16 cellular contexts compared by ENCODE assay signal in the genomic region with DNA sequence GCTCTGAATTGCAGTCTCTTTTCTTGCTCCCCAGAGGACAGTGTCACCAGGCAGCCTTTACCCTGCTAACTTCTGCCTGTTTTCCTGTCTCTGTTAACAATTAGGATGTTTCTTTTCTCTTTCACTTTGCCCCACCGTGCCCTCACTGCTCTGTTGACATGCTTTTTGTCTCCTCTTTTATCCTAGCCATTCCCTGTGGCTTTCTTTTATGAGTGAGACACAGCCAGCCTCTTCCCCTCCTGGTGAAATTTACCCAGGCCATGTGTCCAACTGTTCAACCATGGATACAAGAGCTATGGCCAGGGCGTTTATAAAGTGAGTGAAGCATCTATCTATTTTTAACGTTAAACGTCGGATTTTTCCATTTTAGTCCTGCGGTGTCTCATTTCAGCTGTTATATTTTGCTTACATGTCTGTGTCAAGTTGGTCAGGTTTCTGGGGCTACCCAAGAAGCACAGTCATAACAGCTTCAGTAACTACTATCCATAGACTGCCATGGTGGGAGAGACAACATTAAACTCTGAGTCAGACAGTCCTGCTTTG.
DNase-seq lines count a peak whose midpoint lies in the region; ATAC-seq and TF ChIP-seq lines count a peak whose summit lies in the region.
"Had no signal": no experiment of that assay in that cellular context is flagged by ENCODE, and none has a peak within 500 bp of the region (broad histone marks: within the 10 kb centered on the region; RNA-seq: fewer than 3 reads in every experiment).

No MANE protein-coding gene starts in this region.

- H3K4me3 ChIP-seq in choroid plexus epithelial cell (ENCODE audit: low read depth, low read length) (no peak overlapping the region), adrenal gland (no peak overlapping the region), esophagus squamous epithelium (no peak overlapping the region)
- H3K4me3 ChIP-seq: ascending aorta, uterus had no signal

- peaks cover 5% of the 10 kb centered on the region for H3K27me3 Mint-ChIP-seq in neural crest cell (ENCODE audit: low read depth)

- no peaks in the 10 kb centered on the region for H3K4me1 ChIP-seq in adrenal gland (replicated peaks in 1 of 2)
- no peaks in the 10 kb centered on the region for H3K4me1 ChIP-seq in esophagus squamous epithelium
- H3K4me1 ChIP-seq: uterus had no signal

- H3K4me3 Mint-ChIP-seq in neural crest cell = peak overlapping the region; percentile 5

- peak; percentile 19 for DNase-seq in EH (ENCODE audit: low read depth)
- DNase-seq in NCI-H146 treated with DMSO at 0.1 percent for 48 hours (lab: John Stamatoyannopoulos, UW; ENCODE audit: unreplicated experiment) = peak; percentile 88
- DNase-seq in choroid plexus epithelial cell (ENCODE audit: low read depth) = peak; percentile 28
- DNase-seq in neural crest cell (ENCODE audit: low read depth, low spot score) = no peak
- DNase-seq in NOMO-1 treated with dmso at 0.1 percent for 144 hours (lab: John Stamatoyannopoulos, UW; ENCODE audit: unreplicated experiment) = no peak
- DNase-seq in adrenal gland = no peak
- no peak for DNase-seq in esophagus squamous epithelium (lab: John Stamatoyannopoulos, UW)
- DNase-seq: cortex of kidney, erythroblast, NCI-H1092 treated with DMSO at 0.1 percent for 48 hours, NCI-H510A treated with DMSO at 0.1 percent for 48 hours, posterior cingulate gyrus, uterus had no signal

- H3K36me3 Mint-ChIP-seq in neural crest cell (ENCODE audit: low read depth) = no peaks in the 10 kb centered on the region

- H3K9me3 ChIP-seq in adrenal gland (replicated peaks in 1 of 3) (no peaks in the 10 kb centered on the region), esophagus squamous epithelium (no peaks in the 10 kb centered on the region)
- H3K9me3 ChIP-seq: ascending aorta, uterus had no signal

- 63 to 67% (median 65%) methylated on average over 6 of the region's 6 CpGs for WGBS in adrenal gland, 4 donors
- 59 to 67% methylated on average over 6 of the region's 6 CpGs for WGBS in esophagus squamous epithelium, 2 donors

- TF ChIP-seq CTCF in choroid plexus epithelial cell (conservative IDR thresholded peaks at IDR 0.05; ENCODE audit: low read depth, low read length) (no peak), neural crest cell (conservative IDR thresholded peaks at IDR 0.05) (no peak), adrenal gland (IDR thresholded peaks at IDR 0.05) (no peak), esophagus squamous epithelium (IDR thresholded peaks at IDR 0.05) (no peak)

- ATAC-seq in HG02840 (IDR thresholded peaks at IDR 0.05; ENCODE audit: low FRiP score, unreplicated experiment) = no peak

- peaks cover 10% of the 10 kb centered on the region for H3K4me1 Mint-ChIP-seq in neural crest cell

- H3K27ac ChIP-seq in adrenal gland = no peak overlapping the region
- H3K27ac ChIP-seq in esophagus squamous epithelium = no peak overlapping the region
- H3K27ac ChIP-seq: ascending aorta, uterus had no signal

- H3K36me3 ChIP-seq in adrenal gland (replicated peaks in 1 of 2) (no peaks in the 10 kb centered on the region), esophagus squamous epithelium (no peaks in the 10 kb centered on the region)
- H3K36me3 ChIP-seq: ascending aorta, uterus had no signal

- TF ChIP-seq POLR2A in adrenal gland (IDR thresholded peaks at IDR 0.05) = no peak
- TF ChIP-seq POLR2A in esophagus squamous epithelium (IDR thresholded peaks at IDR 0.05) = no peak

- intact Hi-C loops in adrenal gland (cut with DNase I) (no loop called here), esophagus squamous epithelium (cut with DNase I) (no loop called here)

- H3K9me3 Mint-ChIP-seq in neural crest cell = no peaks in the 10 kb centered on the region
- H3K9me3 Mint-ChIP-seq: activated T-helper 2 cell treated with anti-CD3 and anti-CD28 coated beads, Interferon-gamma antibody, Interleukin-2, Interleukin-4, amounts not matched to agents 10 μg/mL and 5 μg/mL and 100 μg/mL, durations not matched to agents 14 hours and 24 hours and 36 hours had no signal

- no peaks in the 10 kb centered on the region for H3K27me3 ChIP-seq in adrenal gland
- H3K27me3 ChIP-seq in esophagus squamous epithelium = no peaks in the 10 kb centered on the region
- H3K27me3 ChIP-seq: ascending aorta, uterus had no signal

- peak overlapping the region; percentile 9 for H3K27ac Mint-ChIP-seq in neural crest cell (ENCODE audit: unreplicated experiment)
- H3K27ac Mint-ChIP-seq: activated T-helper 2 cell treated with anti-CD3 and anti-CD28 coated beads, Interferon-gamma antibody, Interleukin-2, Interleukin-4, amounts not matched to agents 10 μg/mL and 5 μg/mL and 100 μg/mL, durations not matched to agents 14 hours and 24 hours and 36 hours had no signal

Comparison
In these comparisons a context has a peak if more than half of its experiments do, and no peak if none do; other contexts are left out.
1. DNase-seq: peak in EH (single experiment), NCI-H146 treated with DMSO at 0.1 percent for 48 hours (single experiment) and choroid plexus epithelial cell (single experiment); none in neural crest cell (single experiment), NOMO-1 treated with dmso at 0.1 percent for 144 hours (single experiment), adrenal gland (0 of 7) and esophagus squamous epithelium (single experiment).